8 cellular contexts compared by ENCODE assay signal in the genomic region with DNA sequence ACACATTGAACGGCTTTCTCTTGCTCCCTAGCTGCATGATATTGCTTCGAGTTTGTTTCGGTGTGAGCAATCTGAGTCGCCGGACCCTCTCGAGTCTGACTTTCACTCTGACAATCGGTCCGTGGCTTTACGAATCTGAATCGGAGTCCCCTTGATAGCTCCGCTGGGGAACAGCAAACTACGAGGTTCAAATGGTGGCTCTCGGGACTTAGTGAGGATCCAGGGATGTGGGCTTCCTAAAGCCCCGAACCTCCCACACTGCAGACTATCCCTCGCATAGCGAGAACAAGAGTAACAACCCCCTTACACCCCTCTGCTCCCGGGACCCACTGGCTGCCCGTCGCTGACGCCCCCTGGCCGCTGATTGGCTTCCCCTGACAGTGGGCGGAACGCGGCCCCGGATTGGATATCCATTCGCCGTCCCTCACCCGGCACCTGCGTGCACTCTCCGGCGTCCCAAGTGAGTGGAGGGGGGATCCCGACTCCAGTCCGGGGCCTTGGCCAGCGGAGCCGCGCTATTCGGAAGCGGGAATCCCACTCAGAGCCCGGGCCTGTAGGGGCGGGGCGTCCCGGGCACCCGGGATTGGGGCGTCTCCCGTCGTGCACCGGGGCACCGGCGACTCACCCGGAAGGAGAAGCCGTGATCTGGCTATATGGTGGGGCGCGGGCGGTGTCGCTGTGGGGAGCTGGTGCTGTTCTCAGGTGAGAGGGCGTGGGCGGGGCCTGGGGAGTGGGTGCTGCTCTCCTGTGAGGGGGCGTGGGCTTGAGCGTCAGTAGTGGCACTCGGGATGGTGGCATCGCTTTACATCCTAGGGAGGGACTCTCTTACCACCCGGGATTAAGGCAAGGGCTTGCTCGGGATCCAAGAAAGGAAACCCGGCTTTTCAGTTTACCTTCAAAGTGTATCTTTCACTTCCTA. TPM values are rescaled to one million over a fixed set of nuclear protein-coding genes. Genes with fewer than 3 reads are reported as not detected.
DNase-seq lines count a peak whose midpoint lies in the region; FAIRE-seq and TF ChIP-seq lines count a peak whose summit lies in the region.

A gene with protein sequence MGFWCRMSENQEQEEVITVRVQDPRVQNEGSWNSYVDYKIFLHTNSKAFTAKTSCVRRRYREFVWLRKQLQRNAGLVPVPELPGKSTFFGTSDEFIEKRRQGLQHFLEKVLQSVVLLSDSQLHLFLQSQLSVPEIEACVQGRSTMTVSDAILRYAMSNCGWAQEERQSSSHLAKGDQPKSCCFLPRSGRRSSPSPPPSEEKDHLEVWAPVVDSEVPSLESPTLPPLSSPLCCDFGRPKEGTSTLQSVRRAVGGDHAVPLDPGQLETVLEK (plus strand): TSS at position 630 of the 919 bp plus-strand sequence. CDS start 4,278 bp downstream, outside the sequence.

- H4K91ac ChIP-seq in H9 (ENCODE audit: insufficient read length, low read depth, low read length), result no peak within 1 kb of the TSS

- no peaks in the 10 kb centered on the region for H4K20me1 ChIP-seq in H9 (ENCODE audit: control insufficient read depth, insufficient read depth, insufficient read length)

- peak within 1 kb of the TSS; percentile 10 for H3T11ph ChIP-seq in H9 (ENCODE audit: low read length)

- H3K4me1 ChIP-seq in H9 (ENCODE audit: insufficient read depth, low read length) (peaks cover 4% of the 10 kb centered on the region; the same call in 1 of the 2 replicates), stomach (peaks cover 11 to 49% (median 35%) of the 10 kb centered on the region in 4 donors)

- H3K4me3 ChIP-seq in MG63 (peak within 1 kb of the TSS; percentile 95), fibroblast of the aortic adventitia (ENCODE audit: low read depth, low read length) (peak within 1 kb of the TSS; percentile 97), stomach (peak within 1 kb of the TSS; percentile 70 to 85 (median 73))

- H3K4me3 Mint-ChIP-seq in H9 (peak within 1 kb of the TSS; percentile 84 to 96), nephron progenitor cell (peak within 1 kb of the TSS; percentile 92)

- peak within 1 kb of the TSS; percentile 36 for H3K14ac ChIP-seq in H9 (ENCODE audit: insufficient read depth, low read length)

- H2BK12ac ChIP-seq in H9 (ENCODE audit: insufficient read length, low read depth, low read length), result no peak within 1 kb of the TSS

- H3K4ac ChIP-seq in H9 (ENCODE audit: low read depth, low read length), result no peak within 1 kb of the TSS

- DNase-seq in H9 (peak; percentile 98), MG63 (peak; percentile 95), SHP77 (lab: John Stamatoyannopoulos, UW) (peak; percentile 96 to 99), fibroblast of the aortic adventitia (ENCODE audit: low read depth) (peak; percentile 72), nephron progenitor cell (peak; percentile 91), stomach (peak; percentile 93)
- peak; percentile 87 for DNase-seq in activated effector memory CD4-positive, alpha-beta T cell treated with Interleukin-2 at 50 U/mL for 16 hours

- H3K27ac ChIP-seq in H9 (ENCODE audit: insufficient read length, low read depth, low read length) (peak within 1 kb of the TSS; percentile 77), stomach (peak within 1 kb of the TSS; percentile 94 to 98 (median 96))

- no peak within 1 kb of the TSS for H3K56ac ChIP-seq in H9 (ENCODE audit: insufficient read length, low read depth, low read length)

- H2BK5ac ChIP-seq in H9 (ENCODE audit: insufficient read length, low read length), result no peak within 1 kb of the TSS

- H3K27ac Mint-ChIP-seq in H9 (peak within 1 kb of the TSS; percentile 74 to 94 (median 83)), nephron progenitor cell (peak within 1 kb of the TSS; percentile 95)

- no peak within 1 kb of the TSS for H2BK20ac ChIP-seq in H9 (ENCODE audit: low read depth, low read length, poor library complexity, severe bottlenecking)

- TF ChIP-seq CTCF in H9 (conservative IDR thresholded peaks at IDR 0.05) (no peak), fibroblast of the aortic adventitia (IDR thresholded peaks at IDR 0.05; ENCODE audit: insufficient read depth, low read length) (peak; percentile 6), nephron progenitor cell (IDR thresholded peaks at IDR 0.05) (no peak), stomach (IDR thresholded peaks at IDR 0.05) (no peak)

- peak in 1 of 4 donors; percentile 50 for TF ChIP-seq POLR2A in stomach (IDR thresholded peaks at IDR 0.05)

- no peak within 1 kb of the TSS for H4K8ac ChIP-seq in H9 (replicated peaks; ENCODE audit: insufficient read length, low read depth, low read length)

- H3K9me3 ChIP-seq in H9 (ENCODE audit: control insufficient read depth, low read depth, low read length) (no peaks in the 10 kb centered on the region), MG63 (peaks cover 6% of the 10 kb centered on the region), stomach (no peaks in the 10 kb centered on the region)

- no peak within 1 kb of the TSS for H2BK120ac ChIP-seq in H9 (ENCODE audit: low read depth, low read length, poor library complexity, severe bottlenecking)

- H2AFZ ChIP-seq in H9 (ENCODE audit: low read length), result peak within 1 kb of the TSS; percentile 7

- peaks cover 4 to 11% (median 9%) of the 10 kb centered on the region in 3 experiments; a peak in 6 of 7 replicates for H3K36me3 Mint-ChIP-seq in H9 (ENCODE audit: insufficient read depth in 1 of 3, low read depth in 3 of 3)
- H3K36me3 Mint-ChIP-seq in nephron progenitor cell (ENCODE audit: low read depth), result peaks cover 13% of the 10 kb centered on the region

- H3K4me1 Mint-ChIP-seq in H9 (peaks cover 10% of the 10 kb centered on the region in 2 experiments), nephron progenitor cell (peaks cover 33% of the 10 kb centered on the region)

- FAIRE-seq in G401.6 (lab: Jason Lieb, UNC), result peak; percentile 90

- H3K27me3 ChIP-seq in H9 (ENCODE audit: insufficient read depth, low read length), result no peaks in the 10 kb centered on the region
- no peaks in the 10 kb centered on the region for H3K27me3 ChIP-seq in MG63
- no peaks in the 10 kb centered on the region for H3K27me3 ChIP-seq in stomach

- intact Hi-C loops in stomach (cut with DNase I; ENCODE audit: low total_unique reads), result no loop called here

- peak within 1 kb of the TSS; percentile 94 for H3K4me2 ChIP-seq in H9 (ENCODE audit: insufficient read depth, insufficient read length, low read length)

- no peak within 1 kb of the TSS for H2AK5ac ChIP-seq in H9 (ENCODE audit: insufficient read length, low read length)

- H3K9me3 Mint-ChIP-seq in H9 (peaks cover 0 to 8% of the 10 kb centered on the region in 2 experiments; a peak in 4 of 5 replicates), nephron progenitor cell (peaks cover 17% of the 10 kb centered on the region)

- no CpG with 5 or more reads among the region's 64 CpGs for WGBS in H9 (ENCODE audit: extremely low coverage, insufficient read length, low lambda C conversion rate)
- 0 to 1% (median 0%) methylated on average over 33 to 64 of the region's 64 CpGs for WGBS in stomach, 5 donors

- H3K27me3 Mint-ChIP-seq in H9 (ENCODE audit: low read depth) (peaks cover 8% of the 10 kb centered on the region; the same call in 1 of the 2 replicates), nephron progenitor cell (ENCODE audit: low read depth, poor library complexity) (peaks cover 7% of the 10 kb centered on the region)

- H3K23me2 ChIP-seq in H9 (ENCODE audit: insufficient read length, low read depth, low read length, poor library complexity, severe bottlenecking), result peaks cover 3% of the 10 kb centered on the region

- peak within 1 kb of the TSS; percentile 88 for H3K9ac ChIP-seq in H9 (ENCODE audit: extremely low read depth, insufficient read length, low read length)

- no peak within 1 kb of the TSS for H3K23ac ChIP-seq in H9 (ENCODE audit: insufficient read length, low read depth, low read length)

- H2BK15ac ChIP-seq in H9 (ENCODE audit: low read depth, low read length), result no peak within 1 kb of the TSS

- H3K79me2 ChIP-seq in H9 (ENCODE audit: insufficient read depth, low read length), result peaks cover 8% of the 10 kb centered on the region; the same call in 1 of the 2 replicates

- H4K5ac ChIP-seq in H9 (ENCODE audit: insufficient read length, low read depth, low read length), result no peak within 1 kb of the TSS

- H3K79me1 ChIP-seq in H9 (ENCODE audit: insufficient read depth, low read depth, low read length, poor library complexity, severe bottlenecking), result peaks cover 4% of the 10 kb centered on the region

- H3K18ac ChIP-seq in H9 (ENCODE audit: insufficient read length, low read depth, low read length), result no peak within 1 kb of the TSS

- H3K36me3 ChIP-seq in MG63 (peaks cover 5% of the 10 kb centered on the region; the same call in 1 of the 2 replicates), stomach (peaks cover 0 to 7% (median 3%) of the 10 kb centered on the region in 4 donors)

- TF ChIP-seq EP300 in stomach (IDR thresholded peaks at IDR 0.05), result no peak

RNA-seq across cellular contexts. Expression of the gene that starts here (rescaled TPM):
- 20.0 and 21.7 TPM in 2 replicates for total RNA-seq in H9 (2021)
- 19.3 and 19.7 TPM in 2 replicates for total RNA-seq in MG63 (2014; rRNA removed; shearing (Covaris generic); ENCODE audit: low replicate concordance)
- total RNA-seq in fibroblast of the aortic adventitia (ENCODE audit: low replicate concordance), result 4.7 and 11.5 TPM in 2 replicates
- 10 to 100 TPM in 3 of 5 donors, 1 to 10 TPM in 2; 3.5 to 35.7 (median 13.8) TPM for total RNA-seq in stomach
- polyA plus RNA-seq in stomach, result 10 to 100 TPM; 13.2 to 16.8 (median 14.4) TPM

Comparison
In these comparisons a context has a peak if more than half of its experiments do, and no peak if none do; other contexts are left out.
1. Peak in every context shown above with its lines: DNase-seq, H3K4me3 ChIP-seq and H3K27ac ChIP-seq.